In the genomic region with DNA sequence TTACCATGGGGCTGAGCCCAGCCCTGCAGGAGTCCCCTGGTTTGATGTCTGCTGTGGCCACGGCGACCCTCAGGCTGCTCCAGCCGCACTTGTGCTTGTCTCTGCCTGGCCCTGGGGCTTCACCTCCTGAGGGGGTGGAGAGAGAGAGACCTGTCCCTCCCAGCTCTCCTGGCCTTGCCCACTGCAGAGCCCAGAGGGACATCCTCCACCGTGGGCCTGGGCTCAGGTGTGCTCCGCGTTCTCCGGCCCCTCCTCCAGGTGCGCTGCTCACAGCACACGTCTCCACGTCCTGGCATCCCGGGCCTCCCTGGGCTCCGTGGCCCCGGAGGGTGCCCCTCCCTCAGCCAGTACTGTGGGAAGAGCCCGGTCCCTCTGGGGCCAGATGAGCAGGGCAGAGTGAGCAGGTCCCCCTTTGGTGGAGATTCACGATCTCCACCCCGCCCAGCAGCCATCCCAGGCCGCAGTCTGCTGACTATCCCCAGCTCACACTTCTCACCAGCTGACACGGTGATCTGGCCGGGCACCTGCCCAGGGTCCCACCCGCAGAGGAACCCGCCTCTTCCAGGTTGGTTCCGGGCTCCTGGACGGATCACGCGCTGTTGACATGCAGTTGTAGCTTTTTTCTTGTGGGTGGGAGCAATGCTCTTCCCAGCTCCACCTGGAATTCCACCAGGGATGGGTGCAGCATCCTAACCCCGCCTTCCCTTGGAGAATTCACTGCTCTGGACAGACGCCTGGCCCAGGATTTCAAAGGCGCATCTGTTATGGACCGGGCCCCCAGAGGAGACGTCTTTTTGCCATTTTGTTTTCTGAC, we compare ENCODE assay signal across 10 cellular contexts. TPM values are rescaled to one million over a fixed set of nuclear protein-coding genes. Genes with fewer than 3 reads are reported as not detected.
DNase-seq lines count a peak whose midpoint lies in the region; ATAC-seq, FAIRE-seq and TF ChIP-seq lines count a peak whose summit lies in the region.
"Had no signal": no experiment of that assay in that cellular context is flagged by ENCODE, and none has a peak within 500 bp of the region (broad histone marks: within the 10 kb centered on the region; RNA-seq: fewer than 3 reads in every experiment).

No MANE protein-coding gene starts in this region.

- POLR2A ChIA-PET in HEK293 (lab: Yijun Ruan, JAX): interaction anchor here (0.5 to 1.5 kb wide), 4 partner anchors 20 to 274 kb away, joined by 3 to 7 read pairs (median 4); a partner anchor contains a TSS
- POLR2A ChIA-PET in CD4-positive, alpha-beta T cell (lab: Charles Lee): no interaction called here

- TF ChIP-seq CTCF in HEK293 (tag by site-specific recombination; IDR thresholded peaks at IDR 0.05) (no peak), kidney (IDR thresholded peaks at IDR 0.05; ENCODE audit: borderline replicate concordance, extremely low read depth, insufficient read depth) (no peak)
- no peak for TF ChIP-seq CTCF in CD4-positive, alpha-beta T cell (IDR thresholded peaks at IDR 0.05)

- H3K36me3 Mint-ChIP-seq in CD4-positive, alpha-beta T cell (ENCODE audit: low read depth): no peaks in the 10 kb centered on the region

- no peaks in the 10 kb centered on the region for H3K9me3 ChIP-seq in HEK293 (ENCODE audit: control insufficient read depth, insufficient read depth, low read depth, low read length)
- no peaks in the 10 kb centered on the region for H3K9me3 ChIP-seq in SJSA1 (replicated peaks)
- no peaks in the 10 kb centered on the region for H3K9me3 ChIP-seq in kidney (ENCODE audit: control insufficient read depth in 1 of 2, low read length in 2 of 2)
- H3K9me3 ChIP-seq in CD4-positive, alpha-beta T cell (ENCODE audit: control insufficient read depth, low read length): no peaks in the 10 kb centered on the region

- H3K27me3 ChIP-seq in SJSA1 (replicated peaks): no peaks in the 10 kb centered on the region
- H3K27me3 ChIP-seq in CD4-positive, alpha-beta T cell (ENCODE audit: control insufficient read depth, insufficient read depth, low read length): no peaks in the 10 kb centered on the region

- no peak overlapping the region for H3K4me3 Mint-ChIP-seq in CD4-positive, alpha-beta T cell

- H3K4me3 ChIP-seq in HEK293 (ENCODE audit: low read depth, low read length): no peak overlapping the region
- H3K4me3 ChIP-seq in SJSA1: no peak overlapping the region
- peak overlapping the region in 1 of 2 donors; percentile 30 for H3K4me3 ChIP-seq in kidney (ENCODE audit: low read length in 2 of 2)

- ATAC-seq in CD4-positive, alpha-beta T cell (ENCODE audit: poor library complexity): no peak

- H3K36me3 ChIP-seq in HEK293 (ENCODE audit: control insufficient read depth in 2 of 2, insufficient read depth in 1 of 2, low read length in 2 of 2) (no peaks in the 10 kb centered on the region), SJSA1 (no peaks in the 10 kb centered on the region), kidney (ENCODE audit: control insufficient read depth in 1 of 2, insufficient read depth in 2 of 2, low read length in 2 of 2) (no peaks in the 10 kb centered on the region)

- H3K27ac ChIP-seq in HEK293 (ENCODE audit: extremely low read depth, low read depth, low read length) (no peak overlapping the region), SJSA1 (peak overlapping the region; percentile 85), kidney (ENCODE audit: low read depth in 2 of 2, low read length in 2 of 2) (peak overlapping the region; percentile 80 to 83)
- no peak overlapping the region for H3K27ac ChIP-seq in CD4-positive, alpha-beta T cell (ENCODE audit: low read depth, low read length)

- H3K9ac ChIP-seq in kidney (ENCODE audit: low read length in 2 of 2): peak overlapping the region in 1 of 2 donors; percentile 47

- no peaks in the 10 kb centered on the region for H3K27me3 Mint-ChIP-seq in CD4-positive, alpha-beta T cell

- H3K4me1 ChIP-seq in HEK293 (ENCODE audit: control insufficient read depth, insufficient read depth, low read length) (peaks cover 4% of the 10 kb centered on the region; the same call in 1 of the 2 replicates), SJSA1 (replicated peaks) (peaks cover 98% of the 10 kb centered on the region), kidney (ENCODE audit: control insufficient read depth in 1 of 2, insufficient read depth in 1 of 2, low read depth in 1 of 2, low read length in 2 of 2) (peaks cover 6 to 20% of the 10 kb centered on the region in 2 donors)

- no peaks in the 10 kb centered on the region for H3K9me3 Mint-ChIP-seq in CD4-positive, alpha-beta T cell

- intact Hi-C loops in kidney (cut with DNase I): no loop called here
- intact Hi-C loops in CD4-positive, alpha-beta T cell (cut with DNase I, micrococcal nuclease): no loop called here

- CTCF ChIA-PET in HEK293 (lab: Yijun Ruan, JAX): interaction anchor here (0.6 to 3.2 kb wide), 5 partner anchors 13 to 192 kb away, joined by 3 to 18 read pairs (median 3); no protein-coding TSS in a partner anchor
- CTCF ChIA-PET in CD4-positive, alpha-beta T cell (lab: Charles Lee): no interaction called here

- peak in 1 of 2 experiments; percentile 47 for DNase-seq in SJSA1 (ENCODE audit: low read depth in 1 of 2, low spot score in 2 of 2)
- DNase-seq in kidney: peak; percentile 93
- DNase-seq in renal cortical epithelial cell (ENCODE audit: low read depth): peak; percentile 82
- no peak for DNase-seq in effector CD4-positive, alpha-beta T cell
- no peak for DNase-seq in NCI-H2171 (lab: John Stamatoyannopoulos, UW)
- DNase-seq in CD4-positive, alpha-beta T cell: no peak
- DNase-seq in NCI-H1436 treated with DMSO at 0.1 percent for 48 hours (lab: John Stamatoyannopoulos, UW): no peak
- DNase-seq: T-helper 1 cell had no signal

- no peak for FAIRE-seq in kidney (lab: Jason Lieb, UNC)
- FAIRE-seq: bronchial epithelial cell had no signal

- no peak overlapping the region for H3K27ac Mint-ChIP-seq in CD4-positive, alpha-beta T cell

- peaks cover under 1% of the 10 kb centered on the region for H3K4me1 Mint-ChIP-seq in CD4-positive, alpha-beta T cell (ENCODE audit: low read depth)

TF ChIP-seq in HEK293, 187 proteins besides CTCF, POLR2A, EP300 and RAD21:
- TF ChIP-seq, protein P1, sequence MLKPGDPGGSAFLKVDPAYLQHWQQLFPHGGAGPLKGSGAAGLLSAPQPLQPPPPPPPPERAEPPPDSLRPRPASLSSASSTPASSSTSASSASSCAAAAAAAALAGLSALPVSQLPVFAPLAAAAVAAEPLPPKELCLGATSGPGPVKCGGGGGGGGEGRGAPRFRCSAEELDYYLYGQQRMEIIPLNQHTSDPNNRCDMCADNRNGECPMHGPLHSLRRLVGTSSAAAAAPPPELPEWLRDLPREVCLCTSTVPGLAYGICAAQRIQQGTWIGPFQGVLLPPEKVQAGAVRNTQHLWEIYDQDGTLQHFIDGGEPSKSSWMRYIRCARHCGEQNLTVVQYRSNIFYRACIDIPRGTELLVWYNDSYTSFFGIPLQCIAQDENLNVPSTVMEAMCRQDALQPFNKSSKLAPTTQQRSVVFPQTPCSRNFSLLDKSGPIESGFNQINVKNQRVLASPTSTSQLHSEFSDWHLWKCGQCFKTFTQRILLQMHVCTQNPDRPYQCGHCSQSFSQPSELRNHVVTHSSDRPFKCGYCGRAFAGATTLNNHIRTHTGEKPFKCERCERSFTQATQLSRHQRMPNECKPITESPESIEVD (tag by site-specific recombination; IDR thresholded peaks at IDR 0.05): no peak
- TF ChIP-seq ZNF202 (tag by site-specific recombination; IDR thresholded peaks at IDR 0.05; ENCODE audit: borderline replicate concordance) (no peak), ZNF133 (tag by site-specific recombination; IDR thresholded peaks at IDR 0.05) (no peak), ZNF341 (tag by site-specific recombination; IDR thresholded peaks at IDR 0.05; ENCODE audit: low read depth) (peak; percentile 27; the same call in 1 of the 2 replicates), KLF1 (tag by site-specific recombination; IDR thresholded peaks at IDR 0.05) (peak; percentile 59), ZNF292 (tag by site-specific recombination; IDR thresholded peaks at IDR 0.05; ENCODE audit: borderline replicate concordance, low read depth) (no peak)

RNA-seq across cellular contexts. Expression of a gene that starts 41.8 kb away (rescaled TPM):
- total RNA-seq in SJSA1 (2014; rRNA removed; shearing (Covaris generic)): 32.6 and 42.0 TPM in 2 replicates
- total RNA-seq in kidney (30.2 TPM), renal cortical epithelial cell (24.3 and 35.5 TPM in 2 replicates)
- 18.3 TPM for polyA plus RNA-seq in kidney (ENCODE audit: insufficient read depth, low read depth, low replicate concordance)
- total RNA-seq in CD4-positive, alpha-beta T cell: 10 to 100 TPM; 56.6 to 57.2 TPM

Comparison
In these comparisons a context has a peak if more than half of its experiments do, and no peak if none do; other contexts are left out.
1. H3K27ac ChIP-seq: peak in SJSA1 (single experiment) and kidney (2 of 2); none in HEK293 (single experiment) and CD4-positive, alpha-beta T cell (single experiment).
2. DNase-seq: peak in kidney (single experiment) and renal cortical epithelial cell (single experiment); none in effector CD4-positive, alpha-beta T cell (single experiment), NCI-H2171 (single experiment), CD4-positive, alpha-beta T cell (0 of 10) and NCI-H1436 treated with DMSO at 0.1 percent for 48 hours (single experiment).